In the genomic region with DNA sequence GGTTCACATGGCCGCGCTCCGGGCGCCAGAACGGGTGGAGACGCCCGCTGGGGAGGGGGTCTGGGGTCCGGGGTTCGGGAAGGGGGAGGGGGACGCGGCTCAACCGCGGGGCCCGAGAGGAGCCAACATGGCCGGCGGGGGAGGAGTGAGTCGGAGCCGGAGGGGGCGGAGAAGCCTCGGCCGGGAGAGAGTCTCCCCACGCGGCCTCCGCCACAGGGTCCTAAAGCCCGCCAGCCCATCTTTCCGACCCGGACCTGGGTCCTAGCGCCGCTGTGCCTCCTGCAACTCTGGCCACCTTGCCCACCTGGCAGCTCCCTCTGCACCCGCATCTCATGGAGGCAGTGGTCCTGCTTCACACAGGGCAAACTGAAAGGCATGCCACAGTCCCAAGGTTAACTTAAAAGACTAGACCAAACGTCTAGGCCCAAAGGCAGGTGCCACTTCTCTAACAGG, we compare ENCODE assay signal across 1 cellular context.
TF ChIP-seq lines count a peak whose summit lies in the region.

Gene BAZ2A (minus strand): TSS at position 147 of the 453 bp plus-strand sequence. CDS start 12,796 bp downstream, outside the sequence.

TF ChIP-seq in GM12878, 131 proteins besides CTCF, POLR2A, EP300 and RAD21 (continued from another document):
- TF ChIP-seq, protein P1, sequence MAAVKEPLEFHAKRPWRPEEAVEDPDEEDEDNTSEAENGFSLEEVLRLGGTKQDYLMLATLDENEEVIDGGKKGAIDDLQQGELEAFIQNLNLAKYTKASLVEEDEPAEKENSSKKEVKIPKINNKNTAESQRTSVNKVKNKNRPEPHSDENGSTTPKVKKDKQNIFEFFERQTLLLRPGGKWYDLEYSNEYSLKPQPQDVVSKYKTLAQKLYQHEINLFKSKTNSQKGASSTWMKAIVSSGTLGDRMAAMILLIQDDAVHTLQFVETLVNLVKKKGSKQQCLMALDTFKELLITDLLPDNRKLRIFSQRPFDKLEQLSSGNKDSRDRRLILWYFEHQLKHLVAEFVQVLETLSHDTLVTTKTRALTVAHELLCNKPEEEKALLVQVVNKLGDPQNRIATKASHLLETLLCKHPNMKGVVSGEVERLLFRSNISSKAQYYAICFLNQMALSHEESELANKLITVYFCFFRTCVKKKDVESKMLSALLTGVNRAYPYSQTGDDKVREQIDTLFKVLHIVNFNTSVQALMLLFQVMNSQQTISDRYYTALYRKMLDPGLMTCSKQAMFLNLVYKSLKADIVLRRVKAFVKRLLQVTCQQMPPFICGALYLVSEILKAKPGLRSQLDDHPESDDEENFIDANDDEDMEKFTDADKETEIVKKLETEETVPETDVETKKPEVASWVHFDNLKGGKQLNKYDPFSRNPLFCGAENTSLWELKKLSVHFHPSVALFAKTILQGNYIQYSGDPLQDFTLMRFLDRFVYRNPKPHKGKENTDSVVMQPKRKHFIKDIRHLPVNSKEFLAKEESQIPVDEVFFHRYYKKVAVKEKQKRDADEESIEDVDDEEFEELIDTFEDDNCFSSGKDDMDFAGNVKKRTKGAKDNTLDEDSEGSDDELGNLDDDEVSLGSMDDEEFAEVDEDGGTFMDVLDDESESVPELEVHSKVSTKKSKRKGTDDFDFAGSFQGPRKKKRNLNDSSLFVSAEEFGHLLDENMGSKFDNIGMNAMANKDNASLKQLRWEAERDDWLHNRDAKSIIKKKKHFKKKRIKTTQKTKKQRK (IDR thresholded peaks at IDR 0.05; ENCODE audit: low read depth, low read length), result no peak
- TF ChIP-seq RBBP5 (conservative IDR thresholded peaks at IDR 0.05) (no peak), BMI1 (IDR thresholded peaks at IDR 0.05; ENCODE audit: borderline replicate concordance) (no peak), SP1 (IDR thresholded peaks at IDR 0.05; ENCODE audit: low read depth, low read length) (peak; percentile 98), FOS (IDR thresholded peaks at IDR 0.05; ENCODE audit: borderline replicate concordance, extremely low read depth, insufficient read length) (no peak), ZNF24 (IDR thresholded peaks at IDR 0.05) (peak; percentile 44; the same call in 1 of the 2 replicates), ZNF687 (IDR thresholded peaks at IDR 0.05) (no peak), CBX3 (IDR thresholded peaks at IDR 0.05; ENCODE audit: borderline replicate concordance, low read depth) (no peak), ZNF622 (IDR thresholded peaks at IDR 0.05) (no peak)
- TF ChIP-seq, protein P2, sequence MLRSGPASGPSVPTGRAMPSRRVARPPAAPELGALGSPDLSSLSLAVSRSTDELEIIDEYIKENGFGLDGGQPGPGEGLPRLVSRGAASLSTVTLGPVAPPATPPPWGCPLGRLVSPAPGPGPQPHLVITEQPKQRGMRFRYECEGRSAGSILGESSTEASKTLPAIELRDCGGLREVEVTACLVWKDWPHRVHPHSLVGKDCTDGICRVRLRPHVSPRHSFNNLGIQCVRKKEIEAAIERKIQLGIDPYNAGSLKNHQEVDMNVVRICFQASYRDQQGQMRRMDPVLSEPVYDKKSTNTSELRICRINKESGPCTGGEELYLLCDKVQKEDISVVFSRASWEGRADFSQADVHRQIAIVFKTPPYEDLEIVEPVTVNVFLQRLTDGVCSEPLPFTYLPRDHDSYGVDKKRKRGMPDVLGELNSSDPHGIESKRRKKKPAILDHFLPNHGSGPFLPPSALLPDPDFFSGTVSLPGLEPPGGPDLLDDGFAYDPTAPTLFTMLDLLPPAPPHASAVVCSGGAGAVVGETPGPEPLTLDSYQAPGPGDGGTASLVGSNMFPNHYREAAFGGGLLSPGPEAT (IDR thresholded peaks at IDR 0.05; ENCODE audit: low read depth), result peak; percentile 100
- TF ChIP-seq, protein P3, sequence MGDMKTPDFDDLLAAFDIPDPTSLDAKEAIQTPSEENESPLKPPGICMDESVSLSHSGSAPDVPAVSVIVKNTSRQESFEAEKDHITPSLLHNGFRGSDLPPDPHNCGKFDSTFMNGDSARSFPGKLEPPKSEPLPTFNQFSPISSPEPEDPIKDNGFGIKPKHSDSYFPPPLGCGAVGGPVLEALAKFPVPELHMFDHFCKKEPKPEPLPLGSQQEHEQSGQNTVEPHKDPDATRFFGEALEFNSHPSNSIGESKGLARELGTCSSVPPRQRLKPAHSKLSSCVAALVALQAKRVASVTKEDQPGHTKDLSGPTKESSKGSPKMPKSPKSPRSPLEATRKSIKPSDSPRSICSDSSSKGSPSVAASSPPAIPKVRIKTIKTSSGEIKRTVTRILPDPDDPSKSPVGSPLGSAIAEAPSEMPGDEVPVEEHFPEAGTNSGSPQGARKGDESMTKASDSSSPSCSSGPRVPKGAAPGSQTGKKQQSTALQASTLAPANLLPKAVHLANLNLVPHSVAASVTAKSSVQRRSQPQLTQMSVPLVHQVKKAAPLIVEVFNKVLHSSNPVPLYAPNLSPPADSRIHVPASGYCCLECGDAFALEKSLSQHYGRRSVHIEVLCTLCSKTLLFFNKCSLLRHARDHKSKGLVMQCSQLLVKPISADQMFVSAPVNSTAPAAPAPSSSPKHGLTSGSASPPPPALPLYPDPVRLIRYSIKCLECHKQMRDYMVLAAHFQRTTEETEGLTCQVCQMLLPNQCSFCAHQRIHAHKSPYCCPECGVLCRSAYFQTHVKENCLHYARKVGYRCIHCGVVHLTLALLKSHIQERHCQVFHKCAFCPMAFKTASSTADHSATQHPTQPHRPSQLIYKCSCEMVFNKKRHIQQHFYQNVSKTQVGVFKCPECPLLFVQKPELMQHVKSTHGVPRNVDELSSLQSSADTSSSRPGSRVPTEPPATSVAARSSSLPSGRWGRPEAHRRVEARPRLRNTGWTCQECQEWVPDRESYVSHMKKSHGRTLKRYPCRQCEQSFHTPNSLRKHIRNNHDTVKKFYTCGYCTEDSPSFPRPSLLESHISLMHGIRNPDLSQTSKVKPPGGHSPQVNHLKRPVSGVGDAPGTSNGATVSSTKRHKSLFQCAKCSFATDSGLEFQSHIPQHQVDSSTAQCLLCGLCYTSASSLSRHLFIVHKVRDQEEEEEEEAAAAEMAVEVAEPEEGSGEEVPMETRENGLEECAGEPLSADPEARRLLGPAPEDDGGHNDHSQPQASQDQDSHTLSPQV (IDR thresholded peaks at IDR 0.05), result no peak
